2 cellular contexts compared by ENCODE assay signal in genomic region chr2:121804997-121805766, GRCh38.
TF ChIP-seq lines count a peak whose summit lies in the region.

No MANE protein-coding gene starts in this region.

TF ChIP-seq in SK-N-SH, 30 proteins besides CTCF, POLR2A, EP300 and RAD21 (continued from another document):
- TF ChIP-seq REST (IDR thresholded peaks at IDR 0.05; ENCODE audit: low read depth, low read length) (no peak), RFX5 (IDR thresholded peaks at IDR 0.05; ENCODE audit: low read length) (no peak), USF2 (IDR thresholded peaks at IDR 0.05; ENCODE audit: borderline replicate concordance, low read depth, low read length) (no peak), FOXJ3 (CRISPR knock-in tag; IDR thresholded peaks at IDR 0.05) (no peak), POLR2AphosphoS5 (IDR thresholded peaks at IDR 0.05; ENCODE audit: low read depth, low read length) (no peak)

TF ChIP-seq in SK-N-SH treated with all-trans-retinoic acid at 6 μM for 48 hours, 23 proteins besides CTCF, POLR2A, EP300 and RAD21 (continued from another document):
- TF ChIP-seq ZNF8 (CRISPR knock-in tag; IDR thresholded peaks at IDR 0.05) = no peak
